ENCODE assay signal across 1 cellular context in genomic region chr18:32552421-32553030, GRCh38.
TF ChIP-seq lines count a peak whose summit lies in the region.

No MANE protein-coding gene starts in this region.

TF ChIP-seq in GM23338, 12 proteins besides CTCF, POLR2A, EP300 and RAD21 (continued from another document):
- TF ChIP-seq CREB1 (CRISPR knock-in tag; IDR thresholded peaks at IDR 0.05; ENCODE audit: low read depth) = no peak
- no peak for TF ChIP-seq EZH2 (IDR thresholded peaks at IDR 0.05; ENCODE audit: low read depth, unreplicated experiment)
- no peak for TF ChIP-seq JUNB (IDR thresholded peaks at IDR 0.05; ENCODE audit: unreplicated experiment)
- no peak for TF ChIP-seq ZNF114 (CRISPR knock-in tag; IDR thresholded peaks at IDR 0.05)
- TF ChIP-seq, protein P1, sequence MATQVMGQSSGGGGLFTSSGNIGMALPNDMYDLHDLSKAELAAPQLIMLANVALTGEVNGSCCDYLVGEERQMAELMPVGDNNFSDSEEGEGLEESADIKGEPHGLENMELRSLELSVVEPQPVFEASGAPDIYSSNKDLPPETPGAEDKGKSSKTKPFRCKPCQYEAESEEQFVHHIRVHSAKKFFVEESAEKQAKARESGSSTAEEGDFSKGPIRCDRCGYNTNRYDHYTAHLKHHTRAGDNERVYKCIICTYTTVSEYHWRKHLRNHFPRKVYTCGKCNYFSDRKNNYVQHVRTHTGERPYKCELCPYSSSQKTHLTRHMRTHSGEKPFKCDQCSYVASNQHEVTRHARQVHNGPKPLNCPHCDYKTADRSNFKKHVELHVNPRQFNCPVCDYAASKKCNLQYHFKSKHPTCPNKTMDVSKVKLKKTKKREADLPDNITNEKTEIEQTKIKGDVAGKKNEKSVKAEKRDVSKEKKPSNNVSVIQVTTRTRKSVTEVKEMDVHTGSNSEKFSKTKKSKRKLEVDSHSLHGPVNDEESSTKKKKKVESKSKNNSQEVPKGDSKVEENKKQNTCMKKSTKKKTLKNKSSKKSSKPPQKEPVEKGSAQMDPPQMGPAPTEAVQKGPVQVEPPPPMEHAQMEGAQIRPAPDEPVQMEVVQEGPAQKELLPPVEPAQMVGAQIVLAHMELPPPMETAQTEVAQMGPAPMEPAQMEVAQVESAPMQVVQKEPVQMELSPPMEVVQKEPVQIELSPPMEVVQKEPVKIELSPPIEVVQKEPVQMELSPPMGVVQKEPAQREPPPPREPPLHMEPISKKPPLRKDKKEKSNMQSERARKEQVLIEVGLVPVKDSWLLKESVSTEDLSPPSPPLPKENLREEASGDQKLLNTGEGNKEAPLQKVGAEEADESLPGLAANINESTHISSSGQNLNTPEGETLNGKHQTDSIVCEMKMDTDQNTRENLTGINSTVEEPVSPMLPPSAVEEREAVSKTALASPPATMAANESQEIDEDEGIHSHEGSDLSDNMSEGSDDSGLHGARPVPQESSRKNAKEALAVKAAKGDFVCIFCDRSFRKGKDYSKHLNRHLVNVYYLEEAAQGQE (IDR thresholded peaks at IDR 0.05; ENCODE audit: unreplicated experiment) = no peak
- TF ChIP-seq STAT1 (IDR thresholded peaks at IDR 0.05; ENCODE audit: unreplicated experiment) = no peak
- no peak for TF ChIP-seq POLR2AphosphoS5 (IDR thresholded peaks at IDR 0.05; ENCODE audit: low read depth)
